Comparison of ENCODE assay signal across 9 cellular contexts in the genomic region with DNA sequence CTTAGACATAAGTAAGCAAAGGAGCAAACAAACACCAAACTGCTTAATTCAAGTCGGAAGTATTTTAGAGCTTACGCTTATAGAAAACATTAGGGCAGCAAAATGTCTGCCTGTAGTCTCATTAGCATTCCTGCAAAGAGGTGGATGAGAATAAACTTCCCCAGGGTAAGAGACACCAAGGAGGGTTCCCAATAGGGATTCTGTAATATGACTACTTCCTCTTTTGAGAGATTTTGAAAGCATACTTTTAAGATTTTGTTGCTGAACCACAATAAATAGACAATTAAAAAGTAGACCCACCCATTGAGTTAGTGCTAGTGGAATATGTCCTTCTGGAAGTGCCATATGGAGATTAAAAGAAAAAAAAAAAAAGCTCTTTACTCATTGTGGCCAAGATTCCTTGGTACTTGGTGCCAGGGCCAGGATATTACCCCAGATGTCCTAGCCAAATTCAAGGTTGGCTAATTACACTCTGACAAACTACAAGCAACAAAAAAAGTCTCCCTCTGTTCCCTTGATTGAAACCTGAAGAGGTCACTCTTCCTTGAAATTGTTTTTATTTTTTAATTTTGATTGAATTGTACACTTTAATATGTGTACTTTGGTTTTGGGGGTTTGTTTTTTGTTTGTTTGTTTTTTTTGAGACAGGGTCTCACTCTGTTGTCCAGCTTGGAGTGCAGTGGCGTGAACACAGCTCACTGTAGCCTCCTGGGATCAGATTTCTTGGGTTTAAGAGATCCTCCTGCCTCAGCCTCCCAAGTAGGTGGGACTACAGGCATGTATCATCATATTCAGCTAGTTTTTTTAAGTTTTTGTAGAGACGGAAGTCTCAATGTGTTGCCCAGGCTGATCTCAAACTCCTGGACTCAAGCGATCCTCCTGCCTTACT. TPM values are rescaled to one million over a fixed set of nuclear protein-coding genes. Genes with fewer than 3 reads are reported as not detected.
A peak's percentile ranks its signal among the peaks of the same experiment; 100 is the strongest.
DNase-seq lines count a peak whose midpoint lies in the region; ATAC-seq and TF ChIP-seq lines count a peak whose summit lies in the region.
"Had no signal": no experiment of that assay in that cellular context is flagged by ENCODE, and none has a peak within 500 bp of the region (broad histone marks: within the 10 kb centered on the region; RNA-seq: fewer than 3 reads in every experiment).

No MANE protein-coding gene starts in this region.

- H3K4me1 ChIP-seq in IMR-90 (ENCODE audit: control insufficient read depth, insufficient read depth, low read length): no peaks in the 10 kb centered on the region
- H3K4me1 ChIP-seq in adipocyte (ENCODE audit: control insufficient read depth, insufficient read depth, low read length): peaks cover 20% of the 10 kb centered on the region

- no peak overlapping the region for H2BK5ac ChIP-seq in IMR-90 (ENCODE audit: low read depth, low read length, poor library complexity, severe bottlenecking)

- no peak overlapping the region for H3K56ac ChIP-seq in IMR-90 (ENCODE audit: extremely low read depth, insufficient read depth, low read length)

- no TSS peak for BruUV-seq in IMR-90 (replicated peaks; lab: Mats Ljungman, UMichigan)

- H3K9ac ChIP-seq in IMR-90 (ENCODE audit: low read depth, low read length): no peak overlapping the region
- no peak overlapping the region for H3K9ac ChIP-seq in adipocyte (ENCODE audit: low read length)

- no peak overlapping the region for H3K27ac ChIP-seq in IMR-90 (ENCODE audit: insufficient read depth, low read length)

- no peak overlapping the region for H3K18ac ChIP-seq in IMR-90 (ENCODE audit: low read depth, low read length)

- H3K36me3 ChIP-seq in IMR-90 (ENCODE audit: control insufficient read depth, insufficient read depth, low read length) (0 out of 2 replicates have a peak, but pooled peaks cover 7% of the 10 kb centered on the region), adipocyte (ENCODE audit: control insufficient read depth, insufficient read depth, low read length, severe bottlenecking) (no peaks in the 10 kb centered on the region)

- no peak for TF ChIP-seq POLR2A in IMR-90 (IDR thresholded peaks at IDR 0.05; ENCODE audit: low read depth, low read length)

- H2BK20ac ChIP-seq in IMR-90 (ENCODE audit: low read depth, low read length): no peak overlapping the region

- no peak overlapping the region for H2AK5ac ChIP-seq in IMR-90 (ENCODE audit: low read depth, low read length)

- H3K9me3 ChIP-seq in IMR-90 (ENCODE audit: control insufficient read depth, insufficient read depth, low read length) (no peaks in the 10 kb centered on the region), adipocyte (ENCODE audit: control insufficient read depth, low read length) (no peaks in the 10 kb centered on the region)

- H4K8ac ChIP-seq in IMR-90 (ENCODE audit: low read depth in 2 of 2, low read length in 2 of 2): no peak overlapping the region

- H2AFZ ChIP-seq in IMR-90 (replicated peaks; ENCODE audit: low read length, poor library complexity): no peak overlapping the region

- no peak overlapping the region for H2BK120ac ChIP-seq in IMR-90 (ENCODE audit: low read depth, low read length)

- H3K23ac ChIP-seq in IMR-90 (ENCODE audit: low read depth, low read length): 0 out of 2 replicates have a peak overlapping the region, but pooled peaks have one; percentile 31

- H4K5ac ChIP-seq in IMR-90 (ENCODE audit: low read depth, low read length): no peak overlapping the region

- peak; percentile 63 for DNase-seq in CD1c-positive myeloid dendritic cell (ENCODE audit: extremely low spot score)
- no peak for DNase-seq in IMR-90
- DNase-seq in adipocyte (ENCODE audit: low read depth): peak; percentile 33
- no peak for DNase-seq in nephron progenitor cell
- no peak for DNase-seq in NCI-H1092 treated with DMSO at 0.1 percent for 48 hours (lab: John Stamatoyannopoulos, UW)
- no peak for DNase-seq in activated CD4-positive, CD25-positive, alpha-beta regulatory T cell treated with anti-CD3 and anti-CD28 coated beads, Interleukin-2, amount 50 U/mL, for 72 hours
- DNase-seq: NCI-H345 had no signal

- H4K91ac ChIP-seq in IMR-90 (ENCODE audit: insufficient read depth, low read depth, low read length): no peak overlapping the region

- peaks cover 19 to 77% of the 10 kb centered on the region in 2 experiments for H3K79me1 ChIP-seq in IMR-90 (ENCODE audit: low read depth in 1 of 2, low read length in 2 of 2)

- H3K14ac ChIP-seq in IMR-90 (replicated peaks; ENCODE audit: low read depth, low read length): no peak overlapping the region

- in situ Hi-C loops in IMR-90 (cut with MboI; ENCODE audit: low sequenced_read_pairs): no loop called here

- H3K4me3 ChIP-seq in IMR-90 (ENCODE audit: insufficient read depth, low read depth, low read length) (no peak overlapping the region), adipocyte (ENCODE audit: low read length) (peak overlapping the region; percentile 61)

- no peak overlapping the region for H3K4me3 Mint-ChIP-seq in nephron progenitor cell

- H3K4me1 Mint-ChIP-seq in nephron progenitor cell: peaks cover 15% of the 10 kb centered on the region

- TF ChIP-seq RAD21 in IMR-90 (IDR thresholded peaks at IDR 0.05; ENCODE audit: low read length): no peak

- H3K9me1 ChIP-seq in IMR-90 (ENCODE audit: insufficient read depth, low read length): peaks cover 3% of the 10 kb centered on the region; the same call in 1 of the 2 replicates

- POLR2A ChIA-PET in IMR-90 (lab: Charles Lee; ENCODE audit: unreplicated experiment): no interaction called here

- H3K36me3 Mint-ChIP-seq in nephron progenitor cell (ENCODE audit: low read depth): peaks cover 24% of the 10 kb centered on the region

- intact Hi-C loops in IMR-90 (cut with micrococcal nuclease): no loop called here

- H3K4ac ChIP-seq in IMR-90 (ENCODE audit: low read depth, low read length): no peak overlapping the region

- H3K9me3 Mint-ChIP-seq in nephron progenitor cell: peaks cover 12% of the 10 kb centered on the region

- ATAC-seq in IMR-90 (ENCODE audit: low read depth): peak; percentile 18; the same call in 1 of the 2 replicates
- no peak for ATAC-seq in GM21360 (IDR thresholded peaks at IDR 0.05; ENCODE audit: unreplicated experiment)
- no peak for ATAC-seq in GM19035 (IDR thresholded peaks at IDR 0.05; ENCODE audit: unreplicated experiment)

- no peak overlapping the region for H3K4me2 ChIP-seq in IMR-90 (ENCODE audit: low read depth, low read length)

- H3K27me3 ChIP-seq in IMR-90 (ENCODE audit: control insufficient read depth, insufficient read depth, low read length) (no peaks in the 10 kb centered on the region), adipocyte (replicated peaks; ENCODE audit: control insufficient read depth, insufficient read depth, low read length) (no peaks in the 10 kb centered on the region)

- H4K20me1 ChIP-seq in IMR-90 (ENCODE audit: insufficient read depth, low read length): peaks cover 8% of the 10 kb centered on the region

- H2BK15ac ChIP-seq in IMR-90 (ENCODE audit: low read depth, low read length): no peak overlapping the region

- H3K27ac Mint-ChIP-seq in nephron progenitor cell: peak overlapping the region; percentile 85

- dilution Hi-C loops in IMR-90 (cut with HindIII; ENCODE audit: low sequenced_read_pairs, unreplicated experiment): no loop called here

- WGBS in IMR-90 (ENCODE audit: extremely low coverage in 2 of 2, insufficient read length in 1 of 2), 2 experiments: no CpG with 5 or more reads among the region's 5 CpGs

- TF ChIP-seq CTCF in IMR-90 (conservative IDR thresholded peaks at IDR 0.05; ENCODE audit: low read depth, low read length) (no peak), nephron progenitor cell (IDR thresholded peaks at IDR 0.05) (no peak)

- CTCF ChIA-PET in IMR-90 (lab: Yijun Ruan, JAX): no interaction called here

- H3K27me3 Mint-ChIP-seq in nephron progenitor cell (ENCODE audit: low read depth, poor library complexity): no peaks in the 10 kb centered on the region

- no peak overlapping the region for H2AK9ac ChIP-seq in IMR-90 (replicated peaks; ENCODE audit: low read depth, low read length, poor library complexity)

TF ChIP-seq in IMR-90, 13 proteins besides CTCF, POLR2A, EP300 and RAD21:
- TF ChIP-seq, protein P1, sequence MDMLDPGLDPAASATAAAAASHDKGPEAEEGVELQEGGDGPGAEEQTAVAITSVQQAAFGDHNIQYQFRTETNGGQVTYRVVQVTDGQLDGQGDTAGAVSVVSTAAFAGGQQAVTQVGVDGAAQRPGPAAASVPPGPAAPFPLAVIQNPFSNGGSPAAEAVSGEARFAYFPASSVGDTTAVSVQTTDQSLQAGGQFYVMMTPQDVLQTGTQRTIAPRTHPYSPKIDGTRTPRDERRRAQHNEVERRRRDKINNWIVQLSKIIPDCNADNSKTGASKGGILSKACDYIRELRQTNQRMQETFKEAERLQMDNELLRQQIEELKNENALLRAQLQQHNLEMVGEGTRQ (IDR thresholded peaks at IDR 0.05; ENCODE audit: low read depth, low read length): no peak
- TF ChIP-seq, protein P2, sequence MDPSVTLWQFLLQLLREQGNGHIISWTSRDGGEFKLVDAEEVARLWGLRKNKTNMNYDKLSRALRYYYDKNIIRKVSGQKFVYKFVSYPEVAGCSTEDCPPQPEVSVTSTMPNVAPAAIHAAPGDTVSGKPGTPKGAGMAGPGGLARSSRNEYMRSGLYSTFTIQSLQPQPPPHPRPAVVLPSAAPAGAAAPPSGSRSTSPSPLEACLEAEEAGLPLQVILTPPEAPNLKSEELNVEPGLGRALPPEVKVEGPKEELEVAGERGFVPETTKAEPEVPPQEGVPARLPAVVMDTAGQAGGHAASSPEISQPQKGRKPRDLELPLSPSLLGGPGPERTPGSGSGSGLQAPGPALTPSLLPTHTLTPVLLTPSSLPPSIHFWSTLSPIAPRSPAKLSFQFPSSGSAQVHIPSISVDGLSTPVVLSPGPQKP (IDR thresholded peaks at IDR 0.05; ENCODE audit: borderline replicate concordance, low read depth, low read length): no peak
- no peak for TF ChIP-seq MAFK (IDR thresholded peaks at IDR 0.05; ENCODE audit: low read depth, low read length)
- no peak for TF ChIP-seq NFE2L2 (IDR thresholded peaks at IDR 0.05; ENCODE audit: low read depth, low read length)
- no peak for TF ChIP-seq FOS (IDR thresholded peaks at IDR 0.05; ENCODE audit: low read depth, low read length)
- no peak for TF ChIP-seq BHLHE40 (IDR thresholded peaks at IDR 0.05; ENCODE audit: low read depth, low read length)
- TF ChIP-seq SMC3 (IDR thresholded peaks at IDR 0.05; ENCODE audit: low read depth, low read length): no peak
- no peak for TF ChIP-seq RCOR1 (IDR thresholded peaks at IDR 0.05; ENCODE audit: insufficient replicate concordance, low read length)
- TF ChIP-seq CEBPB (IDR thresholded peaks at IDR 0.05; ENCODE audit: low read depth, low read length): no peak

RNA-seq across cellular contexts. Expression of a gene that starts 8.7 kb away (rescaled TPM):
- 54.8 and 58.9 TPM in 2 replicates for total RNA-seq in IMR-90 (2012; rRNA removed)
- 35.6 and 38.0 TPM in 2 replicates for polyA plus RNA-seq in IMR-90 (2012; rRNA removed)
- polyA plus RNA-seq in IMR-90 (2012; cell fraction: cytosol; rRNA removed): 14.5 and 24.5 TPM in 2 replicates
- 33.5 and 72.7 TPM in 2 replicates for polyA plus RNA-seq in IMR-90 (2012; cell fraction: nucleus; rRNA removed; ENCODE audit: low replicate concordance)

Comparison
In these comparisons a context has a peak if more than half of its experiments do, and no peak if none do; other contexts are left out.
1. DNase-seq: peak in CD1c-positive myeloid dendritic cell (single experiment) and adipocyte (single experiment); none in IMR-90 (single experiment), nephron progenitor cell (single experiment), NCI-H1092 treated with DMSO at 0.1 percent for 48 hours (single experiment) and activated CD4-positive, CD25-positive, alpha-beta regulatory T cell treated with anti-CD3 and anti-CD28 coated beads, Interleukin-2, amount 50 U/mL, for 72 hours (single experiment).